In the genomic region with DNA sequence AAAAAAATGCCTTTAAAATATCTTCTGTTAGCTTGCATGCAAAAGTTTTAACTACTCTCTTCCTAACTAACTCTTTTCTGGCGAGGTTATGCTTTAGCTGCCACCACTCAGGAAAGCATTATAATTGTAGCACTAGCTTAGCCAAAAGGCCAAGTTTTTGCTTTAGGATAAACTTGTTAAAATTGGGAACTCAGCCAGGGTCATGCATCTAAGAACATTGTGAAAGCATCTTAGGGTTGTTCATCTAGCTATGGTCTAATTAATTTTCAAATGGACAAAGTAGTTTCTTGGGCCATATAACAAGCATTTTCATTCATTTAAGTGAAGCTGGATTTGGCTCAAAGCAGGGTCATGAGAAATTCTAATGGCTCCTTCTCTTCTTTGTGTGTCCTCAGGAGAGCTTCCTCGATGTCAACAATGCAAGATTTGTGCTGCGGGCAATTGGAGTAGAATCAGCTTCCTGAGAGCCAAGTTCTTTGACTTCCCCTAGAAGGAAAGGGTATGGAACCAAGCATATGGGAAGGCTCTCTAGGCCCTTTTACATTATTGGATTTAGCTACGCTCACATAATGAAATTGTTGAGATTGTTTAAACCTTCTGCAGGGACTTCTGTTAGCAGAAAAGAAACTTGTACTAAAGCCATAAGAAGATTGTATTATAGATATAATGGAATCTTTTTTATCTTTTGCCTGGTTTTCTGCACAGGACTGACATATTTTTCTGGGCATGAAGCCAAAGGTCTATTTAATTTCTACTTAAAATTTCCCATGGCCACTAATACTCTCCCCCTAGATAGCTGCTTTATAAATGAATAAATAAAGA, we compare ENCODE assay signal across 20 cellular contexts. TPM values are rescaled to one million over a fixed set of nuclear protein-coding genes. Genes with fewer than 3 reads are reported as not detected.
A peak's percentile ranks its signal among the peaks of the same experiment; 100 is the strongest.
DNase-seq lines count a peak whose midpoint lies in the region; ATAC-seq and TF ChIP-seq lines count a peak whose summit lies in the region.
"Had no signal": no experiment of that assay in that cellular context is flagged by ENCODE, and none has a peak within 500 bp of the region (broad histone marks: within the 10 kb centered on the region; RNA-seq: fewer than 3 reads in every experiment).

No MANE protein-coding gene starts in this region.

- intact Hi-C loops in ascending aorta (cut with DNase I), result loop anchor here (5.0 kb wide), 1 partner anchor 70 kb away; no protein-coding TSS in a partner anchor
- intact Hi-C loops in sigmoid colon (cut with DNase I), result no loop called here
- intact Hi-C loops in breast epithelium (cut with DNase I; ENCODE audit: low total_unique reads), result no loop called here

- no peak overlapping the region for H3K27ac Mint-ChIP-seq in stimulated activated memory B cell treated with anti-CD40 and anti-IgM and Interleukin-4, amounts not matched to agents 10 μg/mL and 1 μg/mL and 100 μg/mL, for 72 hours
- H3K27ac Mint-ChIP-seq: activated CD4-positive, alpha-beta memory T cell treated with anti-CD3 and anti-CD28 coated beads, Interleukin-2, amount 10 ng/mL, durations not matched to agents 7 days and 5 days; activated T-cell treated with anti-CD3 and anti-CD28 coated beads, Interleukin-2, amount 50 U/mL, for 24 hours; immature natural killer cell; memory B cell; T-cell had no signal

- TF ChIP-seq EP300 in sigmoid colon (IDR thresholded peaks at IDR 0.05), result no peak

- no peaks in the 10 kb centered on the region for H3K4me1 Mint-ChIP-seq in stimulated activated memory B cell treated with anti-CD40 and anti-IgM and Interleukin-4, amounts not matched to agents 10 μg/mL and 1 μg/mL and 100 μg/mL, for 72 hours
- H3K4me1 Mint-ChIP-seq: activated CD4-positive, alpha-beta memory T cell treated with anti-CD3 and anti-CD28 coated beads, Interleukin-2, amount 10 ng/mL, durations not matched to agents 7 days and 5 days; immature natural killer cell; memory B cell; T-cell had no signal

- H3K9me3 ChIP-seq in HAP-1 (no peaks in the 10 kb centered on the region), ascending aorta (peaks cover 0 to 3% of the 10 kb centered on the region in 2 donors), sigmoid colon (no peaks in the 10 kb centered on the region), breast epithelium (no peaks in the 10 kb centered on the region)
- H3K9me3 ChIP-seq: neutrophil, testis had no signal

- DNase-seq in HAP-1 (ENCODE audit: low spot score in 2 of 2) (peak; percentile 18 to 37), ascending aorta (ENCODE audit: low spot score in 2 of 2) (no peak), inferior parietal cortex (ENCODE audit: extremely low spot score) (peak; percentile 58), sigmoid colon (no peak), breast epithelium (ENCODE audit: low spot score in 2 of 2) (no peak), DMS53 treated with DMSO at 0.1 percent for 48 hours (lab: John Stamatoyannopoulos, UW; ENCODE audit: unreplicated experiment) (no peak)
- DNase-seq: activated CD4-positive, alpha-beta memory T cell treated with anti-CD3 and anti-CD28 coated beads, Interleukin-2, amount 10 ng/mL, durations not matched to agents 7 days and 5 days; activated naive CD4-positive, alpha-beta T cell treated with anti-CD3 and anti-CD28 coated beads, Interleukin-2, amount 50 U/mL, for 16 hours; activated T-cell treated with anti-CD3 and anti-CD28 coated beads, Interleukin-2, amount 50 U/mL, for 24 hours; brain microvascular endothelial cell; immature natural killer cell; NCI-H1092 treated with DMSO at 0.1 percent for 48 hours; T-cell; testis had no signal

- no peak for ATAC-seq in GM18873 (IDR thresholded peaks at IDR 0.05; ENCODE audit: low FRiP score, unreplicated experiment)
- no peak for ATAC-seq in stimulated activated memory B cell treated with anti-CD40 and anti-IgM and Interleukin-4, amounts not matched to agents 10 μg/mL and 1 μg/mL and 100 μg/mL, for 72 hours
- ATAC-seq: GM12878, T-cell had no signal

- in situ Hi-C loops in HAP-1 (cut with MboI; ENCODE audit: low sequenced_read_pairs), result no loop called here

- WGBS in sigmoid colon, 2 donors, result 61 to 69% methylated on average over 4 of the region's 4 CpGs

- no peak overlapping the region for H3K4me3 ChIP-seq in HAP-1
- no peak overlapping the region for H3K4me3 ChIP-seq in ascending aorta
- H3K4me3 ChIP-seq in sigmoid colon, result no peak overlapping the region
- H3K4me3 ChIP-seq in breast epithelium, result no peak overlapping the region
- H3K4me3 ChIP-seq: GM12878, testis had no signal

- no peaks in the 10 kb centered on the region for H3K9me3 Mint-ChIP-seq in stimulated activated memory B cell treated with anti-CD40 and anti-IgM and Interleukin-4, amounts not matched to agents 10 μg/mL and 1 μg/mL and 100 μg/mL, for 72 hours
- H3K9me3 Mint-ChIP-seq: activated CD4-positive, alpha-beta memory T cell treated with anti-CD3 and anti-CD28 coated beads, Interleukin-2, amount 10 ng/mL, durations not matched to agents 7 days and 5 days; memory B cell had no signal

- TF ChIP-seq CTCF in ascending aorta (IDR thresholded peaks at IDR 0.05) (no peak), sigmoid colon (IDR thresholded peaks at IDR 0.05) (no peak), breast epithelium (IDR thresholded peaks at IDR 0.05) (no peak)

- H3K27me3 Mint-ChIP-seq in stimulated activated memory B cell treated with anti-CD40 and anti-IgM and Interleukin-4, amounts not matched to agents 10 μg/mL and 1 μg/mL and 100 μg/mL, for 72 hours, result no peaks in the 10 kb centered on the region
- H3K27me3 Mint-ChIP-seq: activated CD4-positive, alpha-beta memory T cell treated with anti-CD3 and anti-CD28 coated beads, Interleukin-2, amount 10 ng/mL, durations not matched to agents 7 days and 5 days; activated T-cell treated with anti-CD3 and anti-CD28 coated beads, Interleukin-2, amount 50 U/mL, for 24 hours had no signal

- peak overlapping the region; percentile 93 for H3K27ac ChIP-seq in ascending aorta
- H3K27ac ChIP-seq in sigmoid colon, result peak overlapping the region in 3 of 4 donors; percentile 75 to 81 (median 80)
- no peak overlapping the region for H3K27ac ChIP-seq in breast epithelium
- H3K27ac ChIP-seq: neutrophil, testis had no signal

- TF ChIP-seq POLR2A in sigmoid colon (IDR thresholded peaks at IDR 0.05), result no peak
- no peak for TF ChIP-seq POLR2A in breast epithelium (IDR thresholded peaks at IDR 0.05)

- H3K4me1 ChIP-seq in HAP-1, result peaks cover 28% of the 10 kb centered on the region
- H3K4me1 ChIP-seq in ascending aorta, result peaks cover 3 to 24% of the 10 kb centered on the region in 2 donors
- H3K4me1 ChIP-seq in sigmoid colon, result peaks cover 0 to 38% (median 23%) of the 10 kb centered on the region in 4 donors
- no peaks in the 10 kb centered on the region for H3K4me1 ChIP-seq in breast epithelium
- H3K4me1 ChIP-seq: testis had no signal

- no peaks in the 10 kb centered on the region for H3K27me3 ChIP-seq in HAP-1 (ENCODE audit: low read depth)
- H3K27me3 ChIP-seq in ascending aorta, result no peaks in the 10 kb centered on the region
- H3K27me3 ChIP-seq in sigmoid colon, result no peaks in the 10 kb centered on the region
- no peaks in the 10 kb centered on the region for H3K27me3 ChIP-seq in breast epithelium
- H3K27me3 ChIP-seq: brain microvascular endothelial cell, neutrophil, testis had no signal

- H3K36me3 ChIP-seq in HAP-1 (replicated peaks) (no peaks in the 10 kb centered on the region), ascending aorta (no peaks in the 10 kb centered on the region), sigmoid colon (no peaks in the 10 kb centered on the region), breast epithelium (no peaks in the 10 kb centered on the region)
- H3K36me3 ChIP-seq: brain microvascular endothelial cell, neutrophil had no signal

- no peaks in the 10 kb centered on the region for H3K36me3 Mint-ChIP-seq in stimulated activated memory B cell treated with anti-CD40 and anti-IgM and Interleukin-4, amounts not matched to agents 10 μg/mL and 1 μg/mL and 100 μg/mL, for 72 hours
- H3K36me3 Mint-ChIP-seq: immature natural killer cell, memory B cell, T-cell had no signal

- H3K4me3 Mint-ChIP-seq in stimulated activated memory B cell treated with anti-CD40 and anti-IgM and Interleukin-4, amounts not matched to agents 10 μg/mL and 1 μg/mL and 100 μg/mL, for 72 hours, result no peak overlapping the region
- H3K4me3 Mint-ChIP-seq: activated CD4-positive, alpha-beta memory T cell treated with anti-CD3 and anti-CD28 coated beads, Interleukin-2, amount 10 ng/mL, durations not matched to agents 7 days and 5 days; activated T-cell treated with anti-CD3 and anti-CD28 coated beads, Interleukin-2, amount 50 U/mL, for 24 hours; immature natural killer cell; memory B cell; T-cell had no signal

RNA-seq across cellular contexts. Expression of a gene that starts 1.8 kb away (rescaled TPM):
- total RNA-seq in ascending aorta (2.2 TPM), sigmoid colon (under 1 TPM in 1 of 4 donors, not detected in 3; 0.82 TPM), breast epithelium (under 1 TPM in 1 of 3 donors, not detected in 2; 0.98 TPM)
- polyA plus RNA-seq in sigmoid colon, result under 1 TPM in 2 of 3 donors, not detected in 1; 0.04 to 0.60 TPM
- total RNA-seq: activated CD4-positive, alpha-beta memory T cell treated with anti-CD3 and anti-CD28 coated beads, Interleukin-2, amount 10 ng/mL, durations not matched to agents 7 days and 5 days; dermis microvascular lymphatic vessel endothelial cell; GM12878; T-cell had no signal
- polyA plus RNA-seq: GM12878, immature natural killer cell had no signal

Comparison
In these comparisons a context has a peak if more than half of its experiments do, and no peak if none do; other contexts are left out.
1. DNase-seq: peak in HAP-1 (2 of 2) and inferior parietal cortex (single experiment); none in ascending aorta (0 of 2), sigmoid colon (single experiment), breast epithelium (0 of 2) and DMS53 treated with DMSO at 0.1 percent for 48 hours (single experiment).
2. H3K27ac ChIP-seq: peak in ascending aorta (2 of 2) and sigmoid colon (3 of 4); none in breast epithelium (0 of 2).